ENCODE assay signal across 21 cellular contexts in genomic region chr17:63519116-63519881, GRCh38. TPM values are rescaled to one million over a fixed set of nuclear protein-coding genes. Genes with fewer than 3 reads are reported as not detected.
A peak's percentile ranks its signal among the peaks of the same experiment; 100 is the strongest.
DNase-seq lines count a peak whose midpoint lies in the region; TF ChIP-seq lines count a peak whose summit lies in the region.
"Had no signal": no experiment of that assay in that cellular context is flagged by ENCODE, and none has a peak within 500 bp of the region (broad histone marks: within the 10 kb centered on the region; RNA-seq: fewer than 3 reads in every experiment).

No MANE protein-coding gene starts in this region.

- DNase-seq in DMS153 treated with DMSO at 0.1 percent for 48 hours (lab: John Stamatoyannopoulos, UW; ENCODE audit: unreplicated experiment) (peak; percentile 12), DMS153 (lab: John Stamatoyannopoulos, UW) (no peak), COR-L47 (lab: John Stamatoyannopoulos, UW) (peak; percentile 7), suprapubic skin (ENCODE audit: low spot score in 2 of 2) (no peak), epidermal melanocyte (ENCODE audit: insufficient read length, low spot score) (no peak)
- DNase-seq in activated CD8-positive, alpha-beta memory T cell treated with anti-CD3 and anti-CD28 coated beads, Interleukin-2, amount 50 U/mL, for 4 hours, result no peak
- DNase-seq: 8988T, DND-41, Kasumi-1, NCI-H1105 treated with DMSO at 0.1 percent for 48 hours, NCI-H146, NCI-H1930, NCI-H446 treated with DMSO at 0.1 percent for 48 hours, NCI-H526, SHP77 treated with DMSO at 0.1 percent for 48 hours had no signal

- no peaks in the 10 kb centered on the region for H3K9me3 Mint-ChIP-seq in nephron

- no peak for TF ChIP-seq CTCF in VCaP (conservative IDR thresholded peaks at IDR 0.05)
- no peak for TF ChIP-seq CTCF in nephron (IDR thresholded peaks at IDR 0.05; ENCODE audit: unreplicated experiment in 3 of 3)
- no peak for TF ChIP-seq CTCF in suprapubic skin (IDR thresholded peaks at IDR 0.05)

- peaks cover 5% of the 10 kb centered on the region for H3K4me1 ChIP-seq in suprapubic skin

- H3K4me1 Mint-ChIP-seq in nephron, result peaks cover 5% of the 10 kb centered on the region

- H3K27ac ChIP-seq in VCaP (peak overlapping the region; percentile 100), suprapubic skin (no peak overlapping the region)

- no peak for TF ChIP-seq EP300 in suprapubic skin (IDR thresholded peaks at IDR 0.05)

- peaks cover 15% of the 10 kb centered on the region for H3K27me3 ChIP-seq in suprapubic skin

- no peak overlapping the region for H3K4me3 Mint-ChIP-seq in nephron

- H3K36me3 Mint-ChIP-seq in nephron (ENCODE audit: low read depth), result no peaks in the 10 kb centered on the region

- 90% methylated on average over 1 of the region's 1 CpG for WGBS in suprapubic skin

- no peak overlapping the region for H3K4me3 ChIP-seq in suprapubic skin
- H3K4me3 ChIP-seq: K562 had no signal

- TF ChIP-seq POLR2A in suprapubic skin (IDR thresholded peaks at IDR 0.05), result no peak

- H3K27me3 Mint-ChIP-seq in nephron (ENCODE audit: low read depth), result peaks cover 61% of the 10 kb centered on the region

- no peaks in the 10 kb centered on the region for H3K9me3 ChIP-seq in suprapubic skin

- H3K36me3 ChIP-seq in suprapubic skin, result no peaks in the 10 kb centered on the region

- peak overlapping the region; percentile 85 to 93 (median 87) for H3K27ac Mint-ChIP-seq in nephron

RNA-seq across cellular contexts. Expression of gene KCNH6, which starts 3.9 kb away (rescaled TPM):
- total RNA-seq in suprapubic skin, result not detected
- total RNA-seq: HT1080, K562, M059J, OCI-LY7 had no signal

RNA-seq across cellular contexts. Expression of gene DCAF7, which starts 31.0 kb away (rescaled TPM):
- 10 to 100 TPM; 22.4 to 30.9 (median 27.4) TPM for total RNA-seq in suprapubic skin

RNA-seq across cellular contexts. Expression of gene ACE, which starts 42.4 kb away (rescaled TPM):
- total RNA-seq in suprapubic skin, result 1 to 10 TPM in 3 of 4 donors, under 1 TPM in 1; 0.79 to 6.3 (median 4.0) TPM
- total RNA-seq: HT1080 had no signal

Comparison
In these comparisons a context has a peak if more than half of its experiments do, and no peak if none do; other contexts are left out.
1. DNase-seq: peak in DMS153 treated with DMSO at 0.1 percent for 48 hours (single experiment) and COR-L47 (single experiment); none in DMS153 (single experiment), suprapubic skin (0 of 2), epidermal melanocyte (single experiment) and activated CD8-positive, alpha-beta memory T cell treated with anti-CD3 and anti-CD28 coated beads, Interleukin-2, amount 50 U/mL, for 4 hours (single experiment).